8 cellular contexts compared by ENCODE assay signal in the genomic region with DNA sequence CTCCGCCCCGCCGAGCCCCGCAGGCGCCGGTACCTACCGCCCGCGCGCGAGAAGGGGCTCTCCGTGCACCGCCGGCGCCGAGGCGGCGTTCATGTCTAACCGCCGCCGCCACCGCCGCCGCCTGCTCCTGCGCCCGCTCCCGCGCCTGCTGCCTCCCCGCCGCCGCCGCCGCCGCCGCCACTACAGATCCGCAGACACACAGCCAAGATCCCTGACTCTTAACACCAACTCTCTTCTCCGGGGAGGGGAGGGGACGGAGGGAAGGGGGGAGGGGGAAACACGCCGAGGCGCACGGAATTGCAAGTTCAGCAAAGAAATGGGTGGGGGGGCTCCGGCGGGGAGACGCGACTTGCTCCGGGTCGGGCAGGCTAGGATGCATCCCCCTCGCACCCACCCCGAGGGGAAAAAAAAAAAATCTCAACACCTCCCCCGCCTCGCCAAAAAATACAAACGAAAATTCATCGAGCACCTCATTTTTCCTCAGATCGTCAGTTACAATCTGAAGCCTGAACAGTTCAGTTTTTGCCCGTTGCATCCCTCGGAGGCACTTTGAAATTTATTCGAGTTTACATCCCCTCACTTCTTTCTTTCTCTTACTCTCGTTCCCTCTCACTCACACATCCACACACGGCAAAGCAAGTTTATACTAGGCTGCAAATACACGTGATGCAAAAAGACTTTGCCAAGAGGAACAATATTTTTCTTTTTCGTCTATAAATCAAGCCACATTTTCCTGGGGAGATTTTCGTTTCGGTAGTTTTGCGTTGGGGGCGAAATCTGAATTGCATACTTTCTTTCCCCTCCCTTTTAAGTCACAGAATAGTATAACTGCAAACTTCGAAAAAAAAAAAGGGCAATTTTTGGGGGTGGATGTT. TPM values are rescaled to one million over a fixed set of nuclear protein-coding genes. Genes with fewer than 3 reads are reported as not detected.
DNase-seq lines count a peak whose midpoint lies in the region; ATAC-seq and TF ChIP-seq lines count a peak whose summit lies in the region.

A gene (minus strand): TSS at position 192 of the 875 bp plus-strand sequence. CDS start 1,076 bp downstream, outside the sequence.

- TF ChIP-seq CTCF in Panc1 (IDR thresholded peaks at IDR 0.05) (no peak), body of pancreas (IDR thresholded peaks at IDR 0.05) (no peak)

- CTCF ChIA-PET in Panc1 (lab: Charles Lee): no interaction called here

- H3K9ac ChIP-seq in HUES64 (ENCODE audit: low read depth, low read length): peak within 1 kb of the TSS; percentile 87

- H3K9me3 ChIP-seq in HUES64 (ENCODE audit: insufficient read depth, low read depth, low read length) (no peaks in the 10 kb centered on the region), Panc1 (ENCODE audit: control insufficient read depth, insufficient read depth, low read depth, low read length) (no peaks in the 10 kb centered on the region), body of pancreas (no peaks in the 10 kb centered on the region)

- intact Hi-C loops in Panc1 (cut with micrococcal nuclease; ENCODE audit: unreplicated experiment) (no loop called here), body of pancreas (cut with DNase I) (no loop called here)

- H3K4me1 ChIP-seq in HUES64 (ENCODE audit: insufficient read depth, low read length) (peaks cover 39% of the 10 kb centered on the region), Panc1 (ENCODE audit: control insufficient read depth, insufficient read depth, low read length) (no peaks in the 10 kb centered on the region), body of pancreas (no peaks in the 10 kb centered on the region)

- WGBS in HUES64: under 1% methylated on average over 57 of the region's 67 CpGs
- WGBS in body of pancreas, 2 donors: 0 to 3% methylated on average over 31 to 46 of the region's 67 CpGs

- BruUV-seq in Panc1 (replicated peaks; lab: Mats Ljungman, UMichigan): no TSS peak

- H3K27ac ChIP-seq in HUES64 (ENCODE audit: low read depth, low read length): peak within 1 kb of the TSS; percentile 84
- no peak within 1 kb of the TSS for H3K27ac ChIP-seq in Panc1 (ENCODE audit: low read length)
- peak within 1 kb of the TSS; percentile 21 to 83 (median 62) for H3K27ac ChIP-seq in body of pancreas

- in situ Hi-C loops in Panc1 (cut with HindIII; ENCODE audit: low pct_unique_long_range_greater_than_20kb, low sequenced_read_pairs): no loop called here

- peak; percentile 56 for ATAC-seq in Panc1
- peak; percentile 45 for ATAC-seq in body of pancreas
- no peak for ATAC-seq in GM21825 (IDR thresholded peaks at IDR 0.05; ENCODE audit: unreplicated experiment)

- H3K4me3 ChIP-seq in HUES64 (ENCODE audit: low read length): peak within 1 kb of the TSS; percentile 75
- peak within 1 kb of the TSS; percentile 27 to 36 for H3K4me3 ChIP-seq in Panc1 (ENCODE audit: low read depth in 2 of 2, low read length in 2 of 2)
- H3K4me3 ChIP-seq in body of pancreas: peak within 1 kb of the TSS; percentile 29 to 50

- peaks cover 25% of the 10 kb centered on the region for H3K36me3 ChIP-seq in HUES64 (ENCODE audit: insufficient read depth, low read length)
- no peaks in the 10 kb centered on the region for H3K36me3 ChIP-seq in Panc1 (ENCODE audit: control insufficient read depth, insufficient read depth, low read length)
- H3K36me3 ChIP-seq in body of pancreas (replicated peaks in 1 of 2; ENCODE audit: insufficient read depth in 1 of 2, low read depth in 2 of 2): no peaks in the 10 kb centered on the region

- POLR2A ChIA-PET in Panc1 (lab: Charles Lee): no interaction called here

- peak in 1 of 3 donors; percentile 37 for TF ChIP-seq POLR2A in body of pancreas (IDR thresholded peaks at IDR 0.05)

- H3K27me3 ChIP-seq in HUES64 (ENCODE audit: insufficient read depth, low read length): no peaks in the 10 kb centered on the region
- no peaks in the 10 kb centered on the region for H3K27me3 ChIP-seq in Panc1 (ENCODE audit: control insufficient read depth, insufficient read depth, low read length)
- no peaks in the 10 kb centered on the region for H3K27me3 ChIP-seq in body of pancreas

- DNase-seq in DMS 273 treated with DMSO at 0.1 percent for 48 hours (lab: John Stamatoyannopoulos, UW) (peak; percentile 39), Panc1 (ENCODE audit: low read depth, low spot score) (no peak), body of pancreas (peak; percentile 50 to 68 (median 52)), hepatic stellate cell (ENCODE audit: low spot score) (peak; percentile 50), pons (ENCODE audit: low spot score) (peak; percentile 74), amniotic stem cell (lab: John Stamatoyannopoulos, UW) (no peak)

RNA-seq across cellular contexts. Expression of the gene that starts here (rescaled TPM):
- polyA plus RNA-seq in HUES64 (2013, experiment 1 of 2): 46.3 TPM
- polyA plus RNA-seq in HUES64 (2013, experiment 2 of 2): 50.8 TPM
- 2.3 TPM for total RNA-seq in Panc1 (2021; ENCODE audit: unreplicated experiment)
- 0.92 TPM for polyA plus RNA-seq in Panc1 (2012; ENCODE audit: insufficient read length)
- 10 to 100 TPM; 31.6 to 34.0 TPM for total RNA-seq in body of pancreas

Comparison
In these comparisons a context has a peak if more than half of its experiments do, and no peak if none do; other contexts are left out.
1. DNase-seq: peak in DMS 273 treated with DMSO at 0.1 percent for 48 hours (single experiment), body of pancreas (4 of 4), hepatic stellate cell (single experiment) and pons (single experiment); none in Panc1 (single experiment) and amniotic stem cell (single experiment).
2. Peak in every context shown above with its lines, with median percentiles within 50 percentile points of each other: H3K4me3 ChIP-seq.